ENCODE assay signal across 1 cellular context in the genomic region with DNA sequence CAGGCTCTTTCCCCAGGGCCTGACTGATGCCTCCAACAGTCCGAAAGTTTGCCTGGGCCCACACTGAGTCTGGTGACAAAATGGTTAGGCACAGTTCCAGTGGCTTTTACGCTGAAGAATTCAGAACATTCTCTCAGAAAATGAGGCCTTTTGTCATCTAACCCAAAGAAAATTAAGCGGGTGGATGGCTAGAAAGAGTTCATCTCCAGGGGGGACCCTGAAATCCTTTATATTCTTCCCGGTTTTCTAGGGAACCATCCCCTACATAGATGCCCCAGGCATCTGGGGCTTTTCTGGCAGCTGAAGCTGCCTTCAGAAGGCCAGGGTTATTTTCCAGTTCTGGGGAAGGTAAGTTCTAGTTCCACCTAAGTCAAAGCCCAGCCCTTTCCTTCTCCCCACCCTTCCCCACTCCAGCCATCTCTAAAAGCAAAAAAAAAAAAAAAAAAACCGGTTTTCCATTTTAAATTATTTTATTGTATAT.
TF ChIP-seq lines count a peak whose summit lies in the region.

No MANE protein-coding gene starts in this region.

TF ChIP-seq in GM23338, 12 proteins besides CTCF, POLR2A, EP300 and RAD21 (continued from another document):
- TF ChIP-seq, protein P1, sequence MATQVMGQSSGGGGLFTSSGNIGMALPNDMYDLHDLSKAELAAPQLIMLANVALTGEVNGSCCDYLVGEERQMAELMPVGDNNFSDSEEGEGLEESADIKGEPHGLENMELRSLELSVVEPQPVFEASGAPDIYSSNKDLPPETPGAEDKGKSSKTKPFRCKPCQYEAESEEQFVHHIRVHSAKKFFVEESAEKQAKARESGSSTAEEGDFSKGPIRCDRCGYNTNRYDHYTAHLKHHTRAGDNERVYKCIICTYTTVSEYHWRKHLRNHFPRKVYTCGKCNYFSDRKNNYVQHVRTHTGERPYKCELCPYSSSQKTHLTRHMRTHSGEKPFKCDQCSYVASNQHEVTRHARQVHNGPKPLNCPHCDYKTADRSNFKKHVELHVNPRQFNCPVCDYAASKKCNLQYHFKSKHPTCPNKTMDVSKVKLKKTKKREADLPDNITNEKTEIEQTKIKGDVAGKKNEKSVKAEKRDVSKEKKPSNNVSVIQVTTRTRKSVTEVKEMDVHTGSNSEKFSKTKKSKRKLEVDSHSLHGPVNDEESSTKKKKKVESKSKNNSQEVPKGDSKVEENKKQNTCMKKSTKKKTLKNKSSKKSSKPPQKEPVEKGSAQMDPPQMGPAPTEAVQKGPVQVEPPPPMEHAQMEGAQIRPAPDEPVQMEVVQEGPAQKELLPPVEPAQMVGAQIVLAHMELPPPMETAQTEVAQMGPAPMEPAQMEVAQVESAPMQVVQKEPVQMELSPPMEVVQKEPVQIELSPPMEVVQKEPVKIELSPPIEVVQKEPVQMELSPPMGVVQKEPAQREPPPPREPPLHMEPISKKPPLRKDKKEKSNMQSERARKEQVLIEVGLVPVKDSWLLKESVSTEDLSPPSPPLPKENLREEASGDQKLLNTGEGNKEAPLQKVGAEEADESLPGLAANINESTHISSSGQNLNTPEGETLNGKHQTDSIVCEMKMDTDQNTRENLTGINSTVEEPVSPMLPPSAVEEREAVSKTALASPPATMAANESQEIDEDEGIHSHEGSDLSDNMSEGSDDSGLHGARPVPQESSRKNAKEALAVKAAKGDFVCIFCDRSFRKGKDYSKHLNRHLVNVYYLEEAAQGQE (IDR thresholded peaks at IDR 0.05; ENCODE audit: unreplicated experiment), result no peak
- TF ChIP-seq ETS1 (IDR thresholded peaks at IDR 0.05) (no peak), NANOG (IDR thresholded peaks at IDR 0.05; ENCODE audit: borderline replicate concordance) (no peak), STAT1 (IDR thresholded peaks at IDR 0.05; ENCODE audit: unreplicated experiment) (no peak), ZNF331 (CRISPR knock-in tag; IDR thresholded peaks at IDR 0.05; ENCODE audit: low read depth) (no peak), EZH2phosphoT487 (IDR thresholded peaks at IDR 0.05; ENCODE audit: unreplicated experiment) (no peak), POLR2AphosphoS5 (IDR thresholded peaks at IDR 0.05; ENCODE audit: low read depth) (no peak), ZNF114 (CRISPR knock-in tag; IDR thresholded peaks at IDR 0.05) (no peak), JUNB (IDR thresholded peaks at IDR 0.05; ENCODE audit: unreplicated experiment) (no peak)
